ENCODE assay signal across 1 cellular context in the genomic region with DNA sequence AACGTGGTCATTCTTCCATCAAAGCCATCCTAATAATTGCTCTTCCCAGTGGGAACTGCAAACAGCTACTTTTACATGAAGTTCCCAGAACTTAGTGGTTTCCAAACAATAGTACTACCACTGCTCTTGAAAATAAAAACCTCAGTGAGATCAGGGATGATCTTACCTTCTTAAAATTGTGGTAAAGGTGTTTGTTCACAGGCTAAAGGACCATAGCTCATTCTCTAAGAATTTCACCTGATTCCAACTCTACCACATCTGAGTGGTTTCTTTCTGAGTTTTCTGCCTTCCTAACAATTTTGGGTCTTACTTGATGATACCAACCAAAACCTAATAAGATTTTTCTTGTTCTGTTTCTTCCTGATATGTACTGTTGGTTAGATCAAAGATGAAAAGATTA.
TF ChIP-seq lines count a peak whose summit lies in the region.

No MANE protein-coding gene starts in this region.

TF ChIP-seq in WTC11, 78 proteins besides CTCF, POLR2A, EP300 and RAD21 (continued from another document):
- TF ChIP-seq, protein P1, sequence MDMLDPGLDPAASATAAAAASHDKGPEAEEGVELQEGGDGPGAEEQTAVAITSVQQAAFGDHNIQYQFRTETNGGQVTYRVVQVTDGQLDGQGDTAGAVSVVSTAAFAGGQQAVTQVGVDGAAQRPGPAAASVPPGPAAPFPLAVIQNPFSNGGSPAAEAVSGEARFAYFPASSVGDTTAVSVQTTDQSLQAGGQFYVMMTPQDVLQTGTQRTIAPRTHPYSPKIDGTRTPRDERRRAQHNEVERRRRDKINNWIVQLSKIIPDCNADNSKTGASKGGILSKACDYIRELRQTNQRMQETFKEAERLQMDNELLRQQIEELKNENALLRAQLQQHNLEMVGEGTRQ (CRISPR knock-in tag; IDR thresholded peaks at IDR 0.05): no peak
- TF ChIP-seq, protein P2, sequence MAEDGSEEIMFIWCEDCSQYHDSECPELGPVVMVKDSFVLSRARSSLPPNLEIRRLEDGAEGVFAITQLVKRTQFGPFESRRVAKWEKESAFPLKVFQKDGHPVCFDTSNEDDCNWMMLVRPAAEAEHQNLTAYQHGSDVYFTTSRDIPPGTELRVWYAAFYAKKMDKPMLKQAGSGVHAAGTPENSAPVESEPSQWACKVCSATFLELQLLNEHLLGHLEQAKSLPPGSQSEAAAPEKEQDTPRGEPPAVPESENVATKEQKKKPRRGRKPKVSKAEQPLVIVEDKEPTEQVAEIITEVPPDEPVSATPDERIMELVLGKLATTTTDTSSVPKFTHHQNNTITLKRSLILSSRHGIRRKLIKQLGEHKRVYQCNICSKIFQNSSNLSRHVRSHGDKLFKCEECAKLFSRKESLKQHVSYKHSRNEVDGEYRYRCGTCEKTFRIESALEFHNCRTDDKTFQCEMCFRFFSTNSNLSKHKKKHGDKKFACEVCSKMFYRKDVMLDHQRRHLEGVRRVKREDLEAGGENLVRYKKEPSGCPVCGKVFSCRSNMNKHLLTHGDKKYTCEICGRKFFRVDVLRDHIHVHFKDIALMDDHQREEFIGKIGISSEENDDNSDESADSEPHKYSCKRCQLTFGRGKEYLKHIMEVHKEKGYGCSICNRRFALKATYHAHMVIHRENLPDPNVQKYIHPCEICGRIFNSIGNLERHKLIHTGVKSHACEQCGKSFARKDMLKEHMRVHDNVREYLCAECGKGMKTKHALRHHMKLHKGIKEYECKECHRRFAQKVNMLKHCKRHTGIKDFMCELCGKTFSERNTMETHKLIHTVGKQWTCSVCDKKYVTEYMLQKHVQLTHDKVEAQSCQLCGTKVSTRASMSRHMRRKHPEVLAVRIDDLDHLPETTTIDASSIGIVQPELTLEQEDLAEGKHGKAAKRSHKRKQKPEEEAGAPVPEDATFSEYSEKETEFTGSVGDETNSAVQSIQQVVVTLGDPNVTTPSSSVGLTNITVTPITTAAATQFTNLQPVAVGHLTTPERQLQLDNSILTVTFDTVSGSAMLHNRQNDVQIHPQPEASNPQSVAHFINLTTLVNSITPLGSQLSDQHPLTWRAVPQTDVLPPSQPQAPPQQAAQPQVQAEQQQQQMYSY (CRISPR knock-in tag; IDR thresholded peaks at IDR 0.05): no peak
- TF ChIP-seq, protein P3, sequence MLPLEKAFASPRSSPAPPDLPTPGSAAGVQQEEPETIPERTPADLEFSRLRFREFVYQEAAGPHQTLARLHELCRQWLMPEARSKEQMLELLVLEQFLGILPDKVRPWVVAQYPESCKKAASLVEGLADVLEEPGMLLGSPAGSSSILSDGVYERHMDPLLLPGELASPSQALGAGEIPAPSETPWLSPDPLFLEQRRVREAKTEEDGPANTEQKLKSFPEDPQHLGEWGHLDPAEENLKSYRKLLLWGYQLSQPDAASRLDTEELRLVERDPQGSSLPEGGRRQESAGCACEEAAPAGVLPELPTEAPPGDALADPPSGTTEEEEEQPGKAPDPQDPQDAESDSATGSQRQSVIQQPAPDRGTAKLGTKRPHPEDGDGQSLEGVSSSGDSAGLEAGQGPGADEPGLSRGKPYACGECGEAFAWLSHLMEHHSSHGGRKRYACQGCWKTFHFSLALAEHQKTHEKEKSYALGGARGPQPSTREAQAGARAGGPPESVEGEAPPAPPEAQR (CRISPR knock-in tag; IDR thresholded peaks at IDR 0.05): no peak
- TF ChIP-seq SP1 (CRISPR knock-in tag; conservative IDR thresholded peaks at IDR 0.05): no peak
